ENCODE assay signal across 1 cellular context in genomic region chr12:104751594-104751993, GRCh38.
TF ChIP-seq lines count a peak whose summit lies in the region.

No MANE protein-coding gene starts in this region.

TF ChIP-seq in WTC11, 78 proteins besides CTCF, POLR2A, EP300 and RAD21 (continued from another document):
- TF ChIP-seq, protein P1, sequence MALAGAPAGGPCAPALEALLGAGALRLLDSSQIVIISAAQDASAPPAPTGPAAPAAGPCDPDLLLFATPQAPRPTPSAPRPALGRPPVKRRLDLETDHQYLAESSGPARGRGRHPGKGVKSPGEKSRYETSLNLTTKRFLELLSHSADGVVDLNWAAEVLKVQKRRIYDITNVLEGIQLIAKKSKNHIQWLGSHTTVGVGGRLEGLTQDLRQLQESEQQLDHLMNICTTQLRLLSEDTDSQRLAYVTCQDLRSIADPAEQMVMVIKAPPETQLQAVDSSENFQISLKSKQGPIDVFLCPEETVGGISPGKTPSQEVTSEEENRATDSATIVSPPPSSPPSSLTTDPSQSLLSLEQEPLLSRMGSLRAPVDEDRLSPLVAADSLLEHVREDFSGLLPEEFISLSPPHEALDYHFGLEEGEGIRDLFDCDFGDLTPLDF (CRISPR knock-in tag; IDR thresholded peaks at IDR 0.05) = no peak
- TF ChIP-seq USF2 (CRISPR knock-in tag; IDR thresholded peaks at IDR 0.05) (no peak), ESRRA (CRISPR knock-in tag; IDR thresholded peaks at IDR 0.05; ENCODE audit: borderline replicate concordance) (no peak), FOXJ3 (CRISPR knock-in tag; IDR thresholded peaks at IDR 0.05; ENCODE audit: borderline replicate concordance) (no peak), MXD4 (CRISPR knock-in tag; IDR thresholded peaks at IDR 0.05; ENCODE audit: borderline replicate concordance) (no peak), GRHL2 (CRISPR knock-in tag; IDR thresholded peaks at IDR 0.05; ENCODE audit: insufficient replicate concordance, severe bottlenecking) (no peak), GTF2I (CRISPR knock-in tag; conservative IDR thresholded peaks at IDR 0.05) (no peak), ZMAT4 (CRISPR knock-in tag; IDR thresholded peaks at IDR 0.05) (no peak)
- TF ChIP-seq, protein P2, sequence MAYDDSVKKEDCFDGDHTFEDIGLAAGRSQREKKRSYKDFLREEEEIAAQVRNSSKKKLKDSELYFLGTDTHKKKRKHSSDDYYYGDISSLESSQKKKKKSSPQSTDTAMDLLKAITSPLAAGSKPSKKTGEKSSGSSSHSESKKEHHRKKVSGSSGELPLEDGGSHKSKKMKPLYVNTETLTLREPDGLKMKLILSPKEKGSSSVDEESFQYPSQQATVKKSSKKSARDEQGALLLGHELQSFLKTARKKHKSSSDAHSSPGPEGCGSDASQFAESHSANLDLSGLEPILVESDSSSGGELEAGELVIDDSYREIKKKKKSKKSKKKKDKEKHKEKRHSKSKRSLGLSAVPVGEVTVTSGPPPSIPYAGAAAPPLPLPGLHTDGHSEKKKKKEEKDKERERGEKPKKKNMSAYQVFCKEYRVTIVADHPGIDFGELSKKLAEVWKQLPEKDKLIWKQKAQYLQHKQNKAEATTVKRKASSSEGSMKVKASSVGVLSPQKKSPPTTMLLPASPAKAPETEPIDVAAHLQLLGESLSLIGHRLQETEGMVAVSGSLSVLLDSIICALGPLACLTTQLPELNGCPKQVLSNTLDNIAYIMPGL (CRISPR knock-in tag; IDR thresholded peaks at IDR 0.05) = no peak
- TF ChIP-seq, protein P3, sequence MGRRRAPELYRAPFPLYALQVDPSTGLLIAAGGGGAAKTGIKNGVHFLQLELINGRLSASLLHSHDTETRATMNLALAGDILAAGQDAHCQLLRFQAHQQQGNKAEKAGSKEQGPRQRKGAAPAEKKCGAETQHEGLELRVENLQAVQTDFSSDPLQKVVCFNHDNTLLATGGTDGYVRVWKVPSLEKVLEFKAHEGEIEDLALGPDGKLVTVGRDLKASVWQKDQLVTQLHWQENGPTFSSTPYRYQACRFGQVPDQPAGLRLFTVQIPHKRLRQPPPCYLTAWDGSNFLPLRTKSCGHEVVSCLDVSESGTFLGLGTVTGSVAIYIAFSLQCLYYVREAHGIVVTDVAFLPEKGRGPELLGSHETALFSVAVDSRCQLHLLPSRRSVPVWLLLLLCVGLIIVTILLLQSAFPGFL (CRISPR knock-in tag; IDR thresholded peaks at IDR 0.05; ENCODE audit: borderline replicate concordance) = no peak
